In genomic region chr4:132062611-132063239, GRCh38 we compare ENCODE assay signal across 17 cellular contexts.
DNase-seq lines count a peak whose midpoint lies in the region; ATAC-seq, FAIRE-seq and TF ChIP-seq lines count a peak whose summit lies in the region.
"Had no signal": no experiment of that assay in that cellular context is flagged by ENCODE, and none has a peak within 500 bp of the region (broad histone marks: within the 10 kb centered on the region; RNA-seq: fewer than 3 reads in every experiment).

No MANE protein-coding gene starts in this region.

- no peaks in the 10 kb centered on the region for H3K4me1 Mint-ChIP-seq in stimulated activated naive CD8-positive, alpha-beta T cell treated with anti-CD3 and anti-CD28 coated beads, Interleukin-15, amount 100 ng/mL, for 72 hours
- H3K4me1 Mint-ChIP-seq in stimulated activated effector memory CD8-positive, alpha-beta T cell treated with anti-CD3 and anti-CD28 coated beads, Interleukin-12 subunit alpha, Interleukin-12 subunit beta, amount 100 ng/mL, for 72 hours = no peaks in the 10 kb centered on the region
- H3K4me1 Mint-ChIP-seq: B cell had no signal

- H4K20me1 ChIP-seq in mammary epithelial cell (ENCODE audit: insufficient read depth, low read length) = no peaks in the 10 kb centered on the region

- TF ChIP-seq CTCF in kidney (IDR thresholded peaks at IDR 0.05; ENCODE audit: borderline replicate concordance, extremely low read depth, insufficient read depth) = no peak
- TF ChIP-seq CTCF in mammary epithelial cell (conservative IDR thresholded peaks at IDR 0.05 in 1 of 2, IDR thresholded peaks at IDR 0.05 in 1 of 2; ENCODE audit: extremely low read depth in 1 of 2, insufficient read depth in 1 of 2, low read depth in 1 of 2, low read length in 2 of 2) = no peak

- H3K27ac Mint-ChIP-seq in stimulated activated naive CD8-positive, alpha-beta T cell treated with anti-CD3 and anti-CD28 coated beads, Interleukin-15, amount 100 ng/mL, for 72 hours = no peak overlapping the region
- H3K27ac Mint-ChIP-seq in stimulated activated effector memory CD8-positive, alpha-beta T cell treated with anti-CD3 and anti-CD28 coated beads, Interleukin-12 subunit alpha, Interleukin-12 subunit beta, amount 100 ng/mL, for 72 hours = no peak overlapping the region
- H3K27ac Mint-ChIP-seq: B cell; CD4-positive, alpha-beta T cell had no signal

- CTCF ChIA-PET in mammary epithelial cell (lab: Charles Lee; ENCODE audit: low non-redundant PET) = no interaction called here

- H3K4me2 ChIP-seq in mammary epithelial cell (ENCODE audit: insufficient read depth, low read depth, low read length) = no peak overlapping the region

- H3K27ac ChIP-seq in kidney (ENCODE audit: low read depth in 2 of 2, low read length in 2 of 2) (no peak overlapping the region), mammary epithelial cell (ENCODE audit: insufficient read depth, low read depth, low read length) (no peak overlapping the region)
- H3K27ac ChIP-seq: GM23248 had no signal

- H3K36me3 Mint-ChIP-seq in stimulated activated effector memory CD8-positive, alpha-beta T cell treated with anti-CD3 and anti-CD28 coated beads, Interleukin-12 subunit alpha, Interleukin-12 subunit beta, amount 100 ng/mL, for 72 hours = no peaks in the 10 kb centered on the region

- no peak for DNase-seq in stimulated activated naive CD8-positive, alpha-beta T cell treated with anti-CD3 and anti-CD28 coated beads, Interleukin-15, amount 100 ng/mL, for 72 hours
- no peak for DNase-seq in stimulated activated naive CD8-positive, alpha-beta T cell treated with anti-CD3 and anti-CD28 coated beads, Interleukin-15, Interleukin-2, amounts not matched to agents 100 U/mL and 50 U/mL, for 24 hours
- DNase-seq in kidney (peak; percentile 72), HCEC 1CT (no peak), mammary epithelial cell (no peak), NCI-H345 treated with DMSO at 0.1 percent for 48 hours (lab: John Stamatoyannopoulos, UW; ENCODE audit: unreplicated experiment) (no peak)
- no peak for DNase-seq in stimulated activated effector memory CD8-positive, alpha-beta T cell treated with anti-CD3 and anti-CD28 coated beads, Interleukin-12 subunit alpha, Interleukin-12 subunit beta, amount 100 ng/mL, for 72 hours (ENCODE audit: low spot score in 2 of 2)
- DNase-seq: C1 segment of cervical spinal cord; Calu3; CD4-positive, alpha-beta T cell; DMS 273 treated with DMSO at 0.1 percent for 48 hours; GM23248; H7 had no signal

- no peak for FAIRE-seq in kidney (lab: Jason Lieb, UNC)
- FAIRE-seq: A204.1, GM12878, GM18507 had no signal

- H3K27me3 ChIP-seq in mammary epithelial cell (ENCODE audit: insufficient read depth, low read length) = no peaks in the 10 kb centered on the region

- no peak overlapping the region for H3K4me3 ChIP-seq in kidney (ENCODE audit: low read length in 2 of 2)
- no peak overlapping the region for H3K4me3 ChIP-seq in mammary epithelial cell (replicated peaks in 1 of 3; ENCODE audit: insufficient read depth in 1 of 3, low read depth in 2 of 3, low read length in 3 of 3)
- H3K4me3 ChIP-seq: GM12878, GM23248 had no signal

- no peak overlapping the region for H3K9ac ChIP-seq in kidney (ENCODE audit: low read length in 2 of 2)
- H3K9ac ChIP-seq in mammary epithelial cell (ENCODE audit: insufficient read depth, low read length) = no peak overlapping the region
- H3K9ac ChIP-seq: GM23248 had no signal

- dilution Hi-C loops in mammary epithelial cell (cut with HindIII; ENCODE audit: low sequenced_read_pairs) = no loop called here

- BruUV-seq in mammary epithelial cell (replicated peaks; lab: Mats Ljungman, UMichigan) = no TSS peak

- no peak overlapping the region for H3K4me3 Mint-ChIP-seq in stimulated activated naive CD8-positive, alpha-beta T cell treated with anti-CD3 and anti-CD28 coated beads, Interleukin-15, amount 100 ng/mL, for 72 hours
- no peak overlapping the region for H3K4me3 Mint-ChIP-seq in stimulated activated effector memory CD8-positive, alpha-beta T cell treated with anti-CD3 and anti-CD28 coated beads, Interleukin-12 subunit alpha, Interleukin-12 subunit beta, amount 100 ng/mL, for 72 hours
- H3K4me3 Mint-ChIP-seq: B cell; CD4-positive, alpha-beta T cell had no signal

- no peaks in the 10 kb centered on the region for H3K4me1 ChIP-seq in kidney (ENCODE audit: control insufficient read depth in 1 of 2, insufficient read depth in 1 of 2, low read depth in 1 of 2, low read length in 2 of 2)
- no peaks in the 10 kb centered on the region for H3K4me1 ChIP-seq in mammary epithelial cell (ENCODE audit: insufficient read depth, low read length)

- ATAC-seq in stimulated activated naive CD8-positive, alpha-beta T cell treated with anti-CD3 and anti-CD28 coated beads, Interleukin-15, amount 100 ng/mL, for 72 hours = peak; percentile 43
- ATAC-seq in stimulated activated naive CD8-positive, alpha-beta T cell treated with anti-CD3 and anti-CD28 coated beads, Interleukin-15, Interleukin-2, amounts not matched to agents 100 U/mL and 50 U/mL, for 24 hours = no peak
- peak; percentile 36 for ATAC-seq in stimulated activated effector memory CD8-positive, alpha-beta T cell treated with anti-CD3 and anti-CD28 coated beads, Interleukin-12 subunit alpha, Interleukin-12 subunit beta, amount 100 ng/mL, for 72 hours
- ATAC-seq: GM12878 had no signal

- no peaks in the 10 kb centered on the region for H3K36me3 ChIP-seq in kidney (ENCODE audit: control insufficient read depth in 1 of 2, insufficient read depth in 2 of 2, low read length in 2 of 2)
- H3K36me3 ChIP-seq in mammary epithelial cell (ENCODE audit: insufficient read depth, low read length) = no peaks in the 10 kb centered on the region

- in situ Hi-C loops in mammary epithelial cell (cut with MboI; ENCODE audit: low sequenced_read_pairs in 2 of 2) = no loop called here

- H3K79me2 ChIP-seq in mammary epithelial cell (ENCODE audit: insufficient read depth, low read length) = no peaks in the 10 kb centered on the region

- WGBS in mammary epithelial cell (ENCODE audit: low coverage, missing lambda C conversion rate) = 94% methylated on average over 7 of the region's 31 CpGs

- H3K9me3 ChIP-seq in kidney (ENCODE audit: control insufficient read depth in 1 of 2, low read length in 2 of 2) (no peaks in the 10 kb centered on the region), mammary epithelial cell (replicated peaks; ENCODE audit: insufficient read depth, low read length) (peaks cover 15% of the 10 kb centered on the region)

- H2AFZ ChIP-seq in mammary epithelial cell (ENCODE audit: low read depth, low read length) = no peak overlapping the region
- H2AFZ ChIP-seq: GM23248 had no signal

- intact Hi-C loops in kidney (cut with DNase I) = no loop called here
- intact Hi-C loops in mammary epithelial cell (cut with micrococcal nuclease) = no loop called here

- peaks cover 5 to 24% of the 10 kb centered on the region in 2 donors for H3K9me3 Mint-ChIP-seq in stimulated activated naive CD8-positive, alpha-beta T cell treated with anti-CD3 and anti-CD28 coated beads, Interleukin-15, amount 100 ng/mL, for 72 hours
- H3K9me3 Mint-ChIP-seq in stimulated activated effector memory CD8-positive, alpha-beta T cell treated with anti-CD3 and anti-CD28 coated beads, Interleukin-12 subunit alpha, Interleukin-12 subunit beta, amount 100 ng/mL, for 72 hours = peaks cover 18% of the 10 kb centered on the region

- no peaks in the 10 kb centered on the region for H3K27me3 Mint-ChIP-seq in stimulated activated naive CD8-positive, alpha-beta T cell treated with anti-CD3 and anti-CD28 coated beads, Interleukin-15, amount 100 ng/mL, for 72 hours
- H3K27me3 Mint-ChIP-seq: B cell; CD4-positive, alpha-beta T cell had no signal
